Comparison of ENCODE assay signal across 20 cellular contexts in genomic region chr17:57972151-57972550, GRCh38. TPM values are rescaled to one million over a fixed set of nuclear protein-coding genes. Genes with fewer than 3 reads are reported as not detected.
"Had no signal": no experiment of that assay in that cellular context is flagged by ENCODE, and none has a peak within 500 bp of the region (broad histone marks: within the 10 kb centered on the region; RNA-seq: fewer than 3 reads in every experiment).

No MANE protein-coding gene starts in this region.

- H3K27me3 Mint-ChIP-seq: central memory CD8-positive, alpha-beta T cell; naive thymus-derived CD8-positive, alpha-beta T cell; T-cell had no signal

- H3K36me3 ChIP-seq: ovary had no signal

- H3K27ac Mint-ChIP-seq: activated T-helper 2 cell treated with anti-CD3 and anti-CD28 coated beads, Interferon-gamma antibody, Interleukin-2, Interleukin-4, amounts not matched to agents 10 μg/mL and 5 μg/mL and 100 μg/mL, durations not matched to agents 14 hours and 24 hours and 36 hours; T-cell had no signal

- H3K9me3 ChIP-seq: gastroesophageal sphincter, heart left ventricle, lower lobe of right lung, ovary, spleen, upper lobe of right lung had no signal

- DNase-seq: activated CD4-positive, alpha-beta T cell treated with anti-CD3 and anti-CD28 coated beads, Interleukin-2, amount 50 U/mL, for 1 hour; activated naive CD4-positive, alpha-beta T cell treated with Interleukin-2 at 50 U/mL for 16 hours; activated T-cell treated with anti-CD3 and anti-CD28 coated beads, Interleukin-2, amount 50 U/mL, for 1 hour; aorta; brain microvascular endothelial cell; effector CD4-positive, alpha-beta T cell; kidney glomerular epithelial cell; lower lobe of right lung; naive thymus-derived CD8-positive, alpha-beta T cell; ovary; spleen; stimulated activated naive CD4-positive, alpha-beta T cell; T-cell; upper lobe of right lung had no signal

- H3K27ac ChIP-seq: brain microvascular endothelial cell, coronary artery, gastroesophageal sphincter, lower lobe of right lung, ovary, upper lobe of right lung had no signal

- H3K9me3 Mint-ChIP-seq: activated T-helper 2 cell treated with anti-CD3 and anti-CD28 coated beads, Interferon-gamma antibody, Interleukin-2, Interleukin-4, amounts not matched to agents 10 μg/mL and 5 μg/mL and 100 μg/mL, durations not matched to agents 14 hours and 24 hours and 36 hours; central memory CD8-positive, alpha-beta T cell; naive thymus-derived CD8-positive, alpha-beta T cell; T-cell had no signal

- H3K27me3 ChIP-seq: brain microvascular endothelial cell, gastroesophageal sphincter, heart left ventricle, ovary, spleen, upper lobe of right lung had no signal

- H3K4me3 Mint-ChIP-seq: central memory CD8-positive, alpha-beta T cell; naive thymus-derived CD8-positive, alpha-beta T cell; T-cell had no signal

- H3K4me3 ChIP-seq: coronary artery, gastroesophageal sphincter, heart left ventricle, lower lobe of right lung, ovary, spleen, upper lobe of right lung had no signal

- ATAC-seq: esophagus mucosa; gastroesophageal sphincter; heart left ventricle; lower lobe of right lung; naive thymus-derived CD8-positive, alpha-beta T cell; T-cell; upper lobe of right lung had no signal

RNA-seq across cellular contexts. Expression of gene CUEDC1, which starts 16.9 kb away (rescaled TPM):
- polyA plus RNA-seq: naive thymus-derived CD8-positive, alpha-beta T cell had no signal
